14 cellular contexts compared by ENCODE assay signal in genomic region chrX:24154490-24155034, GRCh38. TPM values are rescaled to one million over a fixed set of nuclear protein-coding genes. Genes with fewer than 3 reads are reported as not detected.
A peak's percentile ranks its signal among the peaks of the same experiment; 100 is the strongest.
DNase-seq lines count a peak whose midpoint lies in the region; ATAC-seq and TF ChIP-seq lines count a peak whose summit lies in the region.
"Had no signal": no experiment of that assay in that cellular context is flagged by ENCODE, and none has a peak within 500 bp of the region (broad histone marks: within the 10 kb centered on the region; RNA-seq: fewer than 3 reads in every experiment).

No MANE protein-coding gene starts in this region.

- POLR2A ChIA-PET in Caco-2 (lab: Charles Lee), result no interaction called here

- no peak overlapping the region for H4K8ac ChIP-seq in mesenchymal stem cell (ENCODE audit: low read length)

- H3K36me3 ChIP-seq in mesenchymal stem cell (ENCODE audit: control insufficient read depth in 1 of 2, insufficient read depth in 2 of 2, low read depth in 1 of 2, low read length in 2 of 2), result peaks cover 0 to 7% of the 10 kb centered on the region in 2 experiments
- H3K36me3 ChIP-seq in Caco-2 (ENCODE audit: control insufficient read depth, insufficient read depth, low read length), result no peaks in the 10 kb centered on the region
- H3K36me3 ChIP-seq: brain microvascular endothelial cell had no signal

- H2BK15ac ChIP-seq in mesenchymal stem cell (ENCODE audit: low read depth, poor library complexity, severe bottlenecking), result no peak overlapping the region

- H2AK5ac ChIP-seq in mesenchymal stem cell (ENCODE audit: low read length, severe bottlenecking), result no peak overlapping the region

- intact Hi-C loops in Caco-2 (cut with micrococcal nuclease; ENCODE audit: unreplicated experiment), result loop anchor here (5.0 kb wide), 1 partner anchor 33 kb away; no protein-coding TSS in a partner anchor

- H2AFZ ChIP-seq in mesenchymal stem cell (ENCODE audit: low read depth, low read length), result no peak overlapping the region

- H3K4me1 Mint-ChIP-seq in stimulated activated naive CD8-positive, alpha-beta T cell treated with anti-CD3 and anti-CD28 coated beads, Interleukin-15, Interleukin-2, amounts not matched to agents 100 ng/mL and 50 ng/mL, for 24 hours (ENCODE audit: low read depth), result peaks cover 65% of the 10 kb centered on the region
- H3K4me1 Mint-ChIP-seq in activated naive CD8-positive, alpha-beta T cell treated with anti-CD3 and anti-CD28 coated beads for 36 hours, result peaks cover 48% of the 10 kb centered on the region
- H3K4me1 Mint-ChIP-seq in type B pancreatic cell (ENCODE audit: unreplicated experiment), result peaks cover 42% of the 10 kb centered on the region
- H3K4me1 Mint-ChIP-seq in Caco-2 (ENCODE audit: low read depth, unreplicated experiment), result peaks cover 14% of the 10 kb centered on the region

- no peak overlapping the region for H3K27ac ChIP-seq in mesenchymal stem cell (ENCODE audit: low read length, poor library complexity, severe bottlenecking)
- H3K27ac ChIP-seq: brain microvascular endothelial cell had no signal

- peaks cover 46% of the 10 kb centered on the region for H3K36me3 Mint-ChIP-seq in stimulated activated naive CD8-positive, alpha-beta T cell treated with anti-CD3 and anti-CD28 coated beads, Interleukin-15, Interleukin-2, amounts not matched to agents 100 ng/mL and 50 ng/mL, for 24 hours (ENCODE audit: low read depth)
- peaks cover 32% of the 10 kb centered on the region for H3K36me3 Mint-ChIP-seq in activated naive CD8-positive, alpha-beta T cell treated with anti-CD3 and anti-CD28 coated beads for 36 hours
- H3K36me3 Mint-ChIP-seq in type B pancreatic cell (peaks cover 23% of the 10 kb centered on the region), Caco-2 (ENCODE audit: insufficient read depth, unreplicated experiment) (peaks cover 43% of the 10 kb centered on the region)

- H3K27me3 ChIP-seq in mesenchymal stem cell (ENCODE audit: control insufficient read depth in 1 of 2, insufficient read depth in 1 of 2, low read length in 2 of 2) (no peaks in the 10 kb centered on the region), Caco-2 (replicated peaks; ENCODE audit: control insufficient read depth, insufficient read depth, low read length) (no peaks in the 10 kb centered on the region)
- H3K27me3 ChIP-seq: brain microvascular endothelial cell had no signal

- no peak for DNase-seq in stimulated activated naive CD8-positive, alpha-beta T cell treated with anti-CD3 and anti-CD28 coated beads, Interleukin-15, Interleukin-2, amounts not matched to agents 100 U/mL and 50 U/mL, for 24 hours
- DNase-seq in activated naive CD8-positive, alpha-beta T cell treated with anti-CD3 and anti-CD28 coated beads for 36 hours, result no peak
- DNase-seq in mesenchymal stem cell, result no peak
- DNase-seq in type B pancreatic cell (ENCODE audit: extremely low spot score, unreplicated experiment), result no peak
- no peak for DNase-seq in NCI-H524 treated with DMSO at 0.1 percent for 48 hours (lab: John Stamatoyannopoulos, UW)
- DNase-seq in NK-92 (lab: John Stamatoyannopoulos, UW; ENCODE audit: unreplicated experiment), result no peak
- no peak for DNase-seq in Caco-2
- DNase-seq: activated CD4-positive, alpha-beta memory T cell treated with anti-CD3 and anti-CD28 coated beads for 36 hours; activated effector memory CD4-positive, alpha-beta T cell treated with anti-CD3 and anti-CD28 coated beads, Interleukin-2, amount 50 U/mL, for 16 hours; brain microvascular endothelial cell; Kasumi-1; NCI-H1694 had no signal

- no peak overlapping the region for H3K18ac ChIP-seq in mesenchymal stem cell (ENCODE audit: low read depth in 1 of 2, low read length in 2 of 2)

- peak overlapping the region; percentile 99 for H3K9ac ChIP-seq in mesenchymal stem cell (ENCODE audit: low read length)

- H2BK5ac ChIP-seq in mesenchymal stem cell (ENCODE audit: low read depth, low read length, poor library complexity, severe bottlenecking), result no peak overlapping the region

- TF ChIP-seq CTCF in type B pancreatic cell (conservative IDR thresholded peaks at IDR 0.05), result no peak
- TF ChIP-seq CTCF in Caco-2 (IDR thresholded peaks at IDR 0.05; ENCODE audit: insufficient read depth in 1 of 2, low read depth in 1 of 2, low read length in 1 of 2, severe bottlenecking in 1 of 2, unreplicated experiment in 1 of 2), result no peak

- H2BK12ac ChIP-seq in mesenchymal stem cell (ENCODE audit: low read length in 2 of 2), result no peak overlapping the region

- H3K79me1 ChIP-seq in mesenchymal stem cell (replicated peaks; ENCODE audit: low read length, poor library complexity, severe bottlenecking), result no peaks in the 10 kb centered on the region

- no peak overlapping the region for H3K14ac ChIP-seq in mesenchymal stem cell (ENCODE audit: low read length in 2 of 2)

- H3K4ac ChIP-seq in mesenchymal stem cell (ENCODE audit: low read depth in 1 of 2, low read length in 2 of 2), result no peak overlapping the region

- no peaks in the 10 kb centered on the region for H3K9me3 Mint-ChIP-seq in stimulated activated naive CD8-positive, alpha-beta T cell treated with anti-CD3 and anti-CD28 coated beads, Interleukin-15, Interleukin-2, amounts not matched to agents 100 ng/mL and 50 ng/mL, for 24 hours
- H3K9me3 Mint-ChIP-seq in activated naive CD8-positive, alpha-beta T cell treated with anti-CD3 and anti-CD28 coated beads for 36 hours, result no peaks in the 10 kb centered on the region
- no peaks in the 10 kb centered on the region for H3K9me3 Mint-ChIP-seq in type B pancreatic cell
- no peaks in the 10 kb centered on the region for H3K9me3 Mint-ChIP-seq in Caco-2 (ENCODE audit: unreplicated experiment)
- H3K9me3 Mint-ChIP-seq: activated CD4-positive, alpha-beta memory T cell treated with anti-CD3 and anti-CD28 coated beads for 36 hours had no signal

- BruUV-seq in Caco-2 (replicated peaks; lab: Mats Ljungman, UMichigan), result no TSS peak

- H3K27me3 Mint-ChIP-seq in stimulated activated naive CD8-positive, alpha-beta T cell treated with anti-CD3 and anti-CD28 coated beads, Interleukin-15, Interleukin-2, amounts not matched to agents 100 ng/mL and 50 ng/mL, for 24 hours, result no peaks in the 10 kb centered on the region
- H3K27me3 Mint-ChIP-seq in activated naive CD8-positive, alpha-beta T cell treated with anti-CD3 and anti-CD28 coated beads for 36 hours, result no peaks in the 10 kb centered on the region
- H3K27me3 Mint-ChIP-seq in type B pancreatic cell, result no peaks in the 10 kb centered on the region
- H3K27me3 Mint-ChIP-seq in Caco-2 (ENCODE audit: insufficient read depth, unreplicated experiment), result no peaks in the 10 kb centered on the region
- H3K27me3 Mint-ChIP-seq: activated CD4-positive, alpha-beta memory T cell treated with anti-CD3 and anti-CD28 coated beads for 36 hours had no signal

- CTCF ChIA-PET in Caco-2 (lab: Charles Lee), result no interaction called here

- no peak overlapping the region for H4K91ac ChIP-seq in mesenchymal stem cell (ENCODE audit: low read length)

- peak overlapping the region; percentile 55 for H3K27ac Mint-ChIP-seq in stimulated activated naive CD8-positive, alpha-beta T cell treated with anti-CD3 and anti-CD28 coated beads, Interleukin-15, Interleukin-2, amounts not matched to agents 100 ng/mL and 50 ng/mL, for 24 hours
- H3K27ac Mint-ChIP-seq in activated naive CD8-positive, alpha-beta T cell treated with anti-CD3 and anti-CD28 coated beads for 36 hours, result peak overlapping the region; percentile 82
- peak overlapping the region; percentile 70 for H3K27ac Mint-ChIP-seq in type B pancreatic cell
- H3K27ac Mint-ChIP-seq in Caco-2 (ENCODE audit: unreplicated experiment), result no peak overlapping the region
- H3K27ac Mint-ChIP-seq: activated CD4-positive, alpha-beta memory T cell treated with anti-CD3 and anti-CD28 coated beads for 36 hours had no signal

- H3K4me3 Mint-ChIP-seq in stimulated activated naive CD8-positive, alpha-beta T cell treated with anti-CD3 and anti-CD28 coated beads, Interleukin-15, Interleukin-2, amounts not matched to agents 100 ng/mL and 50 ng/mL, for 24 hours, result no peak overlapping the region
- H3K4me3 Mint-ChIP-seq in activated naive CD8-positive, alpha-beta T cell treated with anti-CD3 and anti-CD28 coated beads for 36 hours, result peak overlapping the region; percentile 55
- H3K4me3 Mint-ChIP-seq in type B pancreatic cell, result peak overlapping the region; percentile 62
- H3K4me3 Mint-ChIP-seq in Caco-2 (ENCODE audit: unreplicated experiment), result no peak overlapping the region
- H3K4me3 Mint-ChIP-seq: activated CD4-positive, alpha-beta memory T cell treated with anti-CD3 and anti-CD28 coated beads for 36 hours had no signal

- H3K4me3 ChIP-seq in mesenchymal stem cell (ENCODE audit: insufficient read depth in 1 of 2, low read depth in 1 of 2, low read length in 2 of 2) (peak overlapping the region in 1 of 2 experiments; percentile 12), Caco-2 (ENCODE audit: low read depth, low read length) (no peak overlapping the region)

- no peak overlapping the region for H2BK120ac ChIP-seq in mesenchymal stem cell (ENCODE audit: low read depth, low read length)

- H3K9me3 ChIP-seq in mesenchymal stem cell (ENCODE audit: control insufficient read depth, low read length), result no peaks in the 10 kb centered on the region
- no peaks in the 10 kb centered on the region for H3K9me3 ChIP-seq in Caco-2

- 94% methylated on average over 2 of the region's 8 CpGs for WGBS in mesenchymal stem cell

- H3K23ac ChIP-seq in mesenchymal stem cell (ENCODE audit: low read length in 2 of 2), result no peak overlapping the region

- ATAC-seq in stimulated activated naive CD8-positive, alpha-beta T cell treated with anti-CD3 and anti-CD28 coated beads, Interleukin-15, Interleukin-2, amounts not matched to agents 100 U/mL and 50 U/mL, for 24 hours, result no peak
- ATAC-seq: left lobe of liver had no signal

- H3K4me1 ChIP-seq in mesenchymal stem cell (ENCODE audit: control insufficient read depth, insufficient read depth, low read depth, low read length) (peaks cover 2% of the 10 kb centered on the region), Caco-2 (peaks cover 20% of the 10 kb centered on the region; the same call in 1 of the 2 replicates)

- no peak overlapping the region for H3K4me2 ChIP-seq in mesenchymal stem cell (ENCODE audit: low read length, poor library complexity, severe bottlenecking)

RNA-seq across cellular contexts. Expression of gene ZFX, which starts 5.0 kb away (rescaled TPM):
- 10 to 100 TPM; 35.0 to 37.2 TPM for total RNA-seq in activated naive CD8-positive, alpha-beta T cell treated with anti-CD3 and anti-CD28 coated beads for 36 hours
- polyA plus RNA-seq in mesenchymal stem cell (2013, experiment 1 of 2), result 8.4 TPM
- 8.1 TPM for polyA plus RNA-seq in mesenchymal stem cell (2013, experiment 2 of 2)
- total RNA-seq in type B pancreatic cell (ENCODE audit: low replicate concordance), result 68.8 and 79.7 TPM in 2 replicates
- 33.6 and 36.1 TPM in 2 replicates for total RNA-seq in Caco-2 (2022)

Comparison
In these comparisons a context has a peak if more than half of its experiments do, and no peak if none do; other contexts are left out.
1. H3K4me3 Mint-ChIP-seq: peak in activated naive CD8-positive, alpha-beta T cell treated with anti-CD3 and anti-CD28 coated beads for 36 hours (single experiment) and type B pancreatic cell (single experiment); none in stimulated activated naive CD8-positive, alpha-beta T cell treated with anti-CD3 and anti-CD28 coated beads, Interleukin-15, Interleukin-2, amounts not matched to agents 100 ng/mL and 50 ng/mL, for 24 hours (single experiment) and Caco-2 (single experiment).